ENCODE assay signal across 13 cellular contexts in genomic region chr1:27577504-27578188, GRCh38. TPM values are rescaled to one million over a fixed set of nuclear protein-coding genes. Genes with fewer than 3 reads are reported as not detected.
A peak's percentile ranks its signal among the peaks of the same experiment; 100 is the strongest.
DNase-seq lines count a peak whose midpoint lies in the region; ATAC-seq, FAIRE-seq and TF ChIP-seq lines count a peak whose summit lies in the region.
"Had no signal": no experiment of that assay in that cellular context is flagged by ENCODE, and none has a peak within 500 bp of the region (broad histone marks: within the 10 kb centered on the region; RNA-seq: fewer than 3 reads in every experiment).

No MANE protein-coding gene starts in this region.

- WGBS in heart right ventricle, 2 donors = 25 to 30% methylated on average over 4 of the region's 4 CpGs
- 57 to 72% methylated on average over 4 of the region's 4 CpGs for WGBS in sigmoid colon, 2 donors

- H3K9me2 ChIP-seq in DOHH2 (replicated peaks; ENCODE audit: control insufficient read depth, low read length) = no peaks in the 10 kb centered on the region

- intact Hi-C loops in heart right ventricle (cut with DNase I) = loop anchor here in 1 of 10 donors (2.0 kb wide), 1 partner anchor 17 kb away; no protein-coding TSS in a partner anchor
- intact Hi-C loops in sigmoid colon (cut with DNase I) = loop anchor here (2.0 kb wide), 1 partner anchor 17 kb away; no protein-coding TSS in a partner anchor
- intact Hi-C loops in left colon (cut with DNase I, micrococcal nuclease) = no loop called here

- FAIRE-seq in D721Med (lab: Jason Lieb, UNC) = no peak

- no peak overlapping the region for H3K9ac ChIP-seq in SK-N-MC (ENCODE audit: insufficient read length)

- H3K27me3 ChIP-seq in DOHH2 (ENCODE audit: control insufficient read depth, low read length) = peaks cover 6% of the 10 kb centered on the region; the same call in 1 of the 2 replicates
- H3K27me3 ChIP-seq in heart right ventricle = peaks cover 0 to 20% (median 0%) of the 10 kb centered on the region in 7 donors
- no peaks in the 10 kb centered on the region for H3K27me3 ChIP-seq in sigmoid colon

- H3F3A ChIP-seq in DOHH2 (ENCODE audit: control insufficient read depth, insufficient read depth) = peaks cover 8% of the 10 kb centered on the region; the same call in 1 of the 2 replicates

- no peak for TF ChIP-seq CTCF in DOHH2 (IDR thresholded peaks at IDR 0.05; ENCODE audit: low read depth, low read length, poor library complexity, severe bottlenecking)
- TF ChIP-seq CTCF in heart right ventricle (IDR thresholded peaks at IDR 0.05) = no peak
- TF ChIP-seq CTCF in sigmoid colon (IDR thresholded peaks at IDR 0.05) = no peak
- no peak for TF ChIP-seq CTCF in D721Med (IDR thresholded peaks at IDR 0.05; ENCODE audit: insufficient read depth, missing control alignments)

- ATAC-seq in heart right ventricle (peak in 5 of 8 donors; percentile 10 to 26 (median 13)), GM21529 (IDR thresholded peaks at IDR 0.05; ENCODE audit: unreplicated experiment) (no peak), left colon (no peak), HG02623 (IDR thresholded peaks at IDR 0.05; ENCODE audit: unreplicated experiment) (no peak)
- ATAC-seq: activated CD8-positive, alpha-beta T cell treated with anti-CD3 and anti-CD28 coated beads, Interleukin-2, amount 10 ng/mL, durations not matched to agents 7 days and 5 days; mucosa of descending colon had no signal

- H3K36me3 ChIP-seq in DOHH2 (ENCODE audit: control insufficient read depth, low read length) (no peaks in the 10 kb centered on the region), SK-N-MC (ENCODE audit: insufficient read depth, low read length) (no peaks in the 10 kb centered on the region), heart right ventricle (no peaks in the 10 kb centered on the region), sigmoid colon (no peaks in the 10 kb centered on the region)

- H4K20me1 ChIP-seq in DOHH2 (ENCODE audit: control insufficient read depth, insufficient read depth, low read depth, low read length) = peaks cover 17% of the 10 kb centered on the region; the same call in 1 of the 2 replicates

- DNase-seq in SK-N-MC (ENCODE audit: low read depth, low spot score) (no peak), heart right ventricle (peak in 1 of 2 donors; percentile 51), sigmoid colon (peak; percentile 71), left colon (no peak), D721Med (ENCODE audit: insufficient read length, low spot score) (no peak)
- DNase-seq: activated CD8-positive, alpha-beta T cell treated with anti-CD3 and anti-CD28 coated beads, Interleukin-2, amount 10 ng/mL, durations not matched to agents 7 days and 5 days; activated naive CD4-positive, alpha-beta T cell treated with anti-CD3 and anti-CD28 coated beads, Interleukin-2, amount 10 ng/mL, durations not matched to agents 7 days and 5 days; mucosa of descending colon; NCI-H69 had no signal

- H3K79me2 ChIP-seq in DOHH2 (ENCODE audit: control insufficient read depth, low read length) = no peaks in the 10 kb centered on the region; the same call in 1 of the 2 replicates

- H3K4me1 ChIP-seq in DOHH2 (ENCODE audit: control insufficient read depth, low read length) (peaks cover 42% of the 10 kb centered on the region), heart right ventricle (peaks cover 53 to 96% (median 84%) of the 10 kb centered on the region in 9 donors), sigmoid colon (peaks cover 0 to 71% (median 58%) of the 10 kb centered on the region in 4 donors)

- H3K27ac ChIP-seq in DOHH2 (ENCODE audit: low read depth, low read length) (no peak overlapping the region), SK-N-MC (peak overlapping the region; percentile 54; the same call in 1 of the 2 replicates), heart right ventricle (peak overlapping the region; percentile 33 to 98 (median 92)), sigmoid colon (peak overlapping the region; percentile 96 to 98 (median 97))

- H3K9me3 ChIP-seq in DOHH2 (ENCODE audit: control insufficient read depth, insufficient read depth, low read length) = no peaks in the 10 kb centered on the region
- H3K9me3 ChIP-seq in SK-N-MC (ENCODE audit: low read depth, low read length) = no peaks in the 10 kb centered on the region
- H3K9me3 ChIP-seq in heart right ventricle = no peaks in the 10 kb centered on the region
- H3K9me3 ChIP-seq in sigmoid colon = no peaks in the 10 kb centered on the region
- H3K9me3 ChIP-seq: mucosa of descending colon had no signal

- no peak for TF ChIP-seq POLR2A in sigmoid colon (IDR thresholded peaks at IDR 0.05)

- H3K4me3 ChIP-seq in DOHH2 (ENCODE audit: low read length) (no peak overlapping the region; the same call in 1 of the 2 replicates), SK-N-MC (no peak overlapping the region), heart right ventricle (no peak overlapping the region), sigmoid colon (no peak overlapping the region)
- H3K4me3 ChIP-seq: mucosa of descending colon had no signal

- H3K4me2 ChIP-seq in DOHH2 (ENCODE audit: low read length) = peak overlapping the region; percentile 25

- TF ChIP-seq EP300 in sigmoid colon (IDR thresholded peaks at IDR 0.05) = no peak

RNA-seq across cellular contexts. Expression of gene AHDC1, which starts 26.3 kb away (rescaled TPM):
- total RNA-seq in heart right ventricle = 10 to 100 TPM; 32.2 to 53.1 (median 42.9) TPM
- polyA plus RNA-seq in heart right ventricle = 10 to 100 TPM; 17.0 to 33.7 TPM
- total RNA-seq in sigmoid colon = 10 to 100 TPM; 10.9 to 34.1 (median 14.3) TPM
- polyA plus RNA-seq in sigmoid colon = 10 to 100 TPM in 1 of 3 donors, 1 to 10 TPM in 2; 1.8 to 17.4 (median 2.1) TPM
- total RNA-seq in left colon = 10 to 100 TPM; 21.5 to 25.2 TPM

RNA-seq across cellular contexts. Expression of gene FGR, which starts 57.3 kb away (rescaled TPM):
- 10 to 100 TPM in 1 of 10 donors, 1 to 10 TPM in 9; 1.4 to 11.0 (median 2.4) TPM for total RNA-seq in heart right ventricle
- polyA plus RNA-seq in heart right ventricle = 1 to 10 TPM; 4.8 to 6.9 TPM
- total RNA-seq in sigmoid colon = 10 to 100 TPM in 1 of 4 donors, 1 to 10 TPM in 3; 6.6 to 11.4 (median 8.0) TPM
- 10 to 100 TPM in 1 of 3 donors, 1 to 10 TPM in 2; 3.0 to 14.4 (median 5.1) TPM for polyA plus RNA-seq in sigmoid colon
- total RNA-seq in left colon = 1 to 10 TPM; 1.6 to 2.2 TPM
- polyA plus RNA-seq: BJ had no signal

Comparison
In these comparisons a context has a peak if more than half of its experiments do, and no peak if none do; other contexts are left out.
1. ATAC-seq: peak in heart right ventricle (5 of 8); none in GM21529 (single experiment), left colon (single experiment) and HG02623 (single experiment).